In genomic region chr10:132065491-132066105, GRCh38 we compare ENCODE assay signal across 10 cellular contexts. TPM values are rescaled to one million over a fixed set of nuclear protein-coding genes. Genes with fewer than 3 reads are reported as not detected.
DNase-seq lines count a peak whose midpoint lies in the region; ATAC-seq, FAIRE-seq and TF ChIP-seq lines count a peak whose summit lies in the region.
"Had no signal": no experiment of that assay in that cellular context is flagged by ENCODE, and none has a peak within 500 bp of the region (broad histone marks: within the 10 kb centered on the region; RNA-seq: fewer than 3 reads in every experiment).

JAKMIP3 (plus strand) TSS chr10:132065946; CDS start chr10:132104809, 38,863 bp downstream.

- peak within 1 kb of the TSS; percentile 87 for H3K4me2 ChIP-seq in astrocyte (ENCODE audit: low read length)
- peak within 1 kb of the TSS; percentile 53 for H3K4me2 ChIP-seq in trophoblast cell (ENCODE audit: low read length)

- H3K4me3 Mint-ChIP-seq in astrocyte (ENCODE audit: unreplicated experiment) = peak within 1 kb of the TSS; percentile 75

- peak; percentile 74 for FAIRE-seq in astrocyte (lab: Jason Lieb, UNC)
- FAIRE-seq: colon, GM12878 had no signal

- H3K4ac ChIP-seq in trophoblast cell (ENCODE audit: low read depth, low read length) = no peak within 1 kb of the TSS

- WGBS in trophoblast cell (ENCODE audit: extremely low coverage, insufficient coverage, insufficient read length) = no CpG with 5 or more reads among the region's 35 CpGs

- no peak for TF ChIP-seq CTCF in astrocyte (IDR thresholded peaks at IDR 0.05; ENCODE audit: insufficient read depth, low read depth, low read length)

- no peak within 1 kb of the TSS for H2BK5ac ChIP-seq in trophoblast cell (ENCODE audit: low read depth, low read length, poor library complexity)

- H3K36me3 Mint-ChIP-seq in astrocyte (ENCODE audit: low read depth, unreplicated experiment) = no peaks in the 10 kb centered on the region

- H3K27ac ChIP-seq in astrocyte (ENCODE audit: low read depth, low read length) = no peak within 1 kb of the TSS
- no peak within 1 kb of the TSS for H3K27ac ChIP-seq in trophoblast cell (ENCODE audit: low read depth, low read length)

- no peak within 1 kb of the TSS for H3K18ac ChIP-seq in trophoblast cell (ENCODE audit: low read length)

- DNase-seq in A172 (ENCODE audit: low spot score) (peak; percentile 68), HK-2 (ENCODE audit: unreplicated experiment) (peak; percentile 69), astrocyte (ENCODE audit: low read depth) (peak; percentile 88), left ventricle myocardium superior (peak; percentile 57), trophoblast cell (peak in 1 of 2 donors; percentile 22), germinal center (ENCODE audit: low spot score) (no peak)

- no peak within 1 kb of the TSS for H4K12ac ChIP-seq in trophoblast cell (ENCODE audit: low read depth, low read length)

- H3K27ac Mint-ChIP-seq in astrocyte (ENCODE audit: unreplicated experiment) = peak within 1 kb of the TSS; percentile 79

- H3K79me2 ChIP-seq in astrocyte (ENCODE audit: insufficient read depth, low read length) = no peaks in the 10 kb centered on the region
- no peaks in the 10 kb centered on the region for H3K79me2 ChIP-seq in trophoblast cell (ENCODE audit: control insufficient read depth, insufficient read depth, low read length, poor library complexity)

- H3K14ac ChIP-seq in trophoblast cell (ENCODE audit: low read length) = peak within 1 kb of the TSS; percentile 34

- H3K9me3 Mint-ChIP-seq in astrocyte (ENCODE audit: unreplicated experiment) = peaks cover 3% of the 10 kb centered on the region

- H3K4me1 ChIP-seq in astrocyte (ENCODE audit: insufficient read depth, low read length) (peaks cover 12% of the 10 kb centered on the region), trophoblast cell (ENCODE audit: control insufficient read depth in 1 of 2, insufficient read depth in 2 of 2, low read length in 2 of 2) (peaks cover 12 to 15% of the 10 kb centered on the region in 2 experiments)

- intact Hi-C loops in left ventricle myocardium superior (cut with micrococcal nuclease) = no loop called here

- H4K91ac ChIP-seq in trophoblast cell (ENCODE audit: low read depth, low read length) = no peak within 1 kb of the TSS

- H3K23ac ChIP-seq in trophoblast cell (ENCODE audit: low read length) = no peak within 1 kb of the TSS

- no peaks in the 10 kb centered on the region for H4K20me1 ChIP-seq in astrocyte (ENCODE audit: insufficient read depth, low read length)

- H3K4me3 ChIP-seq in astrocyte (ENCODE audit: insufficient read depth, low read depth, low read length) (peak within 1 kb of the TSS; percentile 57), trophoblast cell (ENCODE audit: low read depth, low read length) (no peak within 1 kb of the TSS)
- H3K4me3 ChIP-seq: GM12878 had no signal

- peak; percentile 69 for ATAC-seq in left ventricle myocardium superior
- ATAC-seq in GM21515 (IDR thresholded peaks at IDR 0.05; ENCODE audit: unreplicated experiment) = no peak
- ATAC-seq in HG02759 (IDR thresholded peaks at IDR 0.05; ENCODE audit: unreplicated experiment) = no peak
- ATAC-seq: GM12878 had no signal

- H3K36me3 ChIP-seq in astrocyte (ENCODE audit: insufficient read depth, low read length) (no peaks in the 10 kb centered on the region), trophoblast cell (ENCODE audit: control insufficient read depth in 1 of 2, insufficient read depth in 2 of 2, low read length in 2 of 2) (no peaks in the 10 kb centered on the region)

- H2BK12ac ChIP-seq in trophoblast cell (ENCODE audit: low read length) = no peak within 1 kb of the TSS

- H3K4me1 Mint-ChIP-seq in astrocyte (ENCODE audit: low read depth, unreplicated experiment) = peaks cover 17% of the 10 kb centered on the region

- H2AK5ac ChIP-seq in trophoblast cell (ENCODE audit: low read length) = no peak within 1 kb of the TSS

- H3K9me3 ChIP-seq in astrocyte (ENCODE audit: insufficient read depth, low read depth, low read length) (no peaks in the 10 kb centered on the region), trophoblast cell (ENCODE audit: insufficient read depth, low read depth, low read length) (no peaks in the 10 kb centered on the region)

- H3K9ac ChIP-seq in astrocyte (ENCODE audit: low read length) = peak within 1 kb of the TSS; percentile 54
- H3K9ac ChIP-seq in trophoblast cell (ENCODE audit: low read length) = no peak within 1 kb of the TSS

- H2BK120ac ChIP-seq in trophoblast cell (ENCODE audit: insufficient read depth, low read length, poor library complexity) = no peak within 1 kb of the TSS

- H3K27me3 Mint-ChIP-seq in astrocyte (ENCODE audit: low read depth, unreplicated experiment) = peaks cover 15% of the 10 kb centered on the region

- H3K27me3 ChIP-seq in astrocyte (ENCODE audit: insufficient read depth, low read length) (no peaks in the 10 kb centered on the region), trophoblast cell (ENCODE audit: insufficient read depth, low read length) (no peaks in the 10 kb centered on the region)

- H2AFZ ChIP-seq in astrocyte (ENCODE audit: low read depth, low read length) (peak within 1 kb of the TSS; percentile 85), trophoblast cell (ENCODE audit: insufficient read depth, low read length, poor library complexity) (peak within 1 kb of the TSS; percentile 52)

- H3K79me1 ChIP-seq in trophoblast cell (ENCODE audit: low read length) = no peaks in the 10 kb centered on the region

- no peak within 1 kb of the TSS for H4K8ac ChIP-seq in trophoblast cell (ENCODE audit: low read depth, low read length)

RNA-seq across cellular contexts. Expression of gene JAKMIP3, which starts in this region (rescaled TPM):
- total RNA-seq in A172 (2014; rRNA removed; shearing (Covaris generic)) = 0.26 and 0.64 TPM in 2 replicates
- total RNA-seq in astrocyte (0.34 and 0.54 TPM in 2 replicates), left ventricle myocardium superior (2.0 TPM)
- 0.10 TPM in 2 replicates for polyA plus RNA-seq in trophoblast cell (2013)
- total RNA-seq: GM12878 had no signal

Comparison
In these comparisons a context has a peak if more than half of its experiments do, and no peak if none do; other contexts are left out.
1. Peak in DNase-seq in A172; RNA of the gene not detected or under 1 TPM.
2. Peak in DNase-seq, H3K4me3 ChIP-seq, H3K9ac ChIP-seq and H3K4me2 ChIP-seq in astrocyte; RNA of the gene not detected or under 1 TPM.